In the genomic region with DNA sequence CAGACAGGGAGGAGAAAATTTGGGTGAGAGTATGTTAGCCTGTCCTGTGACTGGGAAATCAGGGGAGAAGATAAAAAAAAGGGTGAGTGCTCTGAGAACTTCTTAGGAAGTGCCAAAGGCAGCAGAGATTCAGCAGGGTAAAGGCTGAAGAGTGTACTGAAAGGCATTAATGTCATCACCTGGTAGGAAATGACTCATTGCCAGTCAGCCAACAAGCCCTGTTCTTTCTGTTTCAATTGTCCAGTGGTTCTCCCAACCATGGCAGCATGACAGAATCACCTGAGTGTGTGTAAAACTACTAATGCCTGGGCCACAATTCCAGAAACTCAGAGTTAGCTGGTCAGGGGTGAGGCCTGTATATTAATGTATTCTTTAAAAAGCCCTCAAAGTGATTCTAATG, we compare ENCODE assay signal across 8 cellular contexts.
DNase-seq lines count a peak whose midpoint lies in the region; ATAC-seq and TF ChIP-seq lines count a peak whose summit lies in the region.

No MANE protein-coding gene starts in this region.

- H3K4me3 Mint-ChIP-seq in activated CD4-positive, alpha-beta T cell treated with anti-CD3 and anti-CD28 coated beads, Interleukin-2, amount 10 ng/mL, durations not matched to agents 7 days and 5 days: no peak overlapping the region

- no peaks in the 10 kb centered on the region for H3F3A ChIP-seq in SK-N-SH (replicated peaks; ENCODE audit: insufficient read depth)

- no peak for TF ChIP-seq RAD21 in SK-N-SH (IDR thresholded peaks at IDR 0.05; ENCODE audit: low read length)

- POLR2A ChIA-PET in SK-N-SH (lab: Yijun Ruan, JAX): no interaction called here
- POLR2A ChIA-PET in activated CD4-positive, alpha-beta T cell treated with anti-CD3 and anti-CD28 coated beads, Interleukin-2, amount 10 ng/mL, durations not matched to agents 7 days and 5 days (lab: Charles Lee): no interaction called here

- no peak overlapping the region for H2AFZ ChIP-seq in SK-N-SH (ENCODE audit: low read depth)
- H2AFZ ChIP-seq in osteoblast (ENCODE audit: low read length): no peak overlapping the region

- H3K79me2 ChIP-seq in SK-N-SH (ENCODE audit: insufficient read depth) (no peaks in the 10 kb centered on the region), osteoblast (ENCODE audit: insufficient read depth, low read length) (no peaks in the 10 kb centered on the region)

- H3K27me3 Mint-ChIP-seq in activated CD4-positive, alpha-beta T cell treated with anti-CD3 and anti-CD28 coated beads, Interleukin-2, amount 10 ng/mL, durations not matched to agents 7 days and 5 days: no peaks in the 10 kb centered on the region

- H3K4me3 ChIP-seq in SK-N-SH (ENCODE audit: low read depth in 2 of 2, low read length in 1 of 2) (no peak overlapping the region), osteoblast (ENCODE audit: insufficient read depth, low read length) (no peak overlapping the region), right cardiac atrium (ENCODE audit: low read length) (no peak overlapping the region)

- CTCF ChIA-PET in SK-N-SH (lab: Yijun Ruan, JAX): no interaction called here
- CTCF ChIA-PET in activated CD4-positive, alpha-beta T cell treated with anti-CD3 and anti-CD28 coated beads, Interleukin-2, amount 10 ng/mL, durations not matched to agents 7 days and 5 days (lab: Charles Lee): interaction anchor here (1.7 kb wide), 1 partner anchor 18 kb away, joined by 6 read pairs; no protein-coding TSS in a partner anchor

- no peak for TF ChIP-seq EP300 in SK-N-SH (IDR thresholded peaks at IDR 0.05; ENCODE audit: borderline replicate concordance in 1 of 2, low read depth in 1 of 2, low read length in 1 of 2)

- TF ChIP-seq CTCF in SK-N-SH (IDR thresholded peaks at IDR 0.05): no peak
- TF ChIP-seq CTCF in osteoblast (IDR thresholded peaks at IDR 0.05; ENCODE audit: extremely low read depth, low read depth, low read length): no peak

- H3K9me3 Mint-ChIP-seq in activated CD4-positive, alpha-beta T cell treated with anti-CD3 and anti-CD28 coated beads, Interleukin-2, amount 10 ng/mL, durations not matched to agents 7 days and 5 days: peaks cover 7% of the 10 kb centered on the region

- H3K4me2 ChIP-seq in SK-N-SH (no peak overlapping the region), osteoblast (ENCODE audit: insufficient read depth, low read length) (no peak overlapping the region)

- H3K9ac ChIP-seq in SK-N-SH: no peak overlapping the region

- H3K4me1 ChIP-seq in SK-N-SH (ENCODE audit: control insufficient read depth in 1 of 2, insufficient read depth in 2 of 2, low read depth in 1 of 2, low read length in 1 of 2): no peaks in the 10 kb centered on the region; a peak in 1 of 4 replicates
- no peaks in the 10 kb centered on the region for H3K4me1 ChIP-seq in osteoblast (ENCODE audit: insufficient read depth, low read length)
- no peaks in the 10 kb centered on the region for H3K4me1 ChIP-seq in right cardiac atrium (ENCODE audit: control insufficient read depth, insufficient read depth, low read length)

- H3K36me3 Mint-ChIP-seq in activated CD4-positive, alpha-beta T cell treated with anti-CD3 and anti-CD28 coated beads, Interleukin-2, amount 10 ng/mL, durations not matched to agents 7 days and 5 days (ENCODE audit: low read depth): peaks cover 30% of the 10 kb centered on the region

- no peak overlapping the region for H3K27ac Mint-ChIP-seq in activated CD4-positive, alpha-beta T cell treated with anti-CD3 and anti-CD28 coated beads, Interleukin-2, amount 10 ng/mL, durations not matched to agents 7 days and 5 days

- DNase-seq in NCI-H510A treated with DMSO at 0.1 percent for 48 hours (lab: John Stamatoyannopoulos, UW) (peak; percentile 42), NCI-H510A (lab: John Stamatoyannopoulos, UW) (no peak), SK-N-SH (no peak), pulmonary artery endothelial cell (ENCODE audit: low read depth, low spot score) (peak; percentile 35), osteoblast (ENCODE audit: insufficient read length, low spot score, missing footprints) (no peak), right cardiac atrium (no peak)
- DNase-seq in activated CD4-positive, alpha-beta T cell treated with anti-CD3 and anti-CD28 coated beads, Interleukin-2, amount 10 ng/mL, durations not matched to agents 7 days and 5 days: no peak

- H3K4me1 Mint-ChIP-seq in activated CD4-positive, alpha-beta T cell treated with anti-CD3 and anti-CD28 coated beads, Interleukin-2, amount 10 ng/mL, durations not matched to agents 7 days and 5 days: peaks cover 13% of the 10 kb centered on the region

- H3K27me3 ChIP-seq in SK-N-SH (ENCODE audit: insufficient read depth) (no peaks in the 10 kb centered on the region), osteoblast (ENCODE audit: insufficient read depth, low read length) (no peaks in the 10 kb centered on the region), right cardiac atrium (ENCODE audit: control insufficient read depth, insufficient read depth) (no peaks in the 10 kb centered on the region)

- H4K20me1 ChIP-seq in SK-N-SH (ENCODE audit: insufficient read depth) (no peaks in the 10 kb centered on the region), osteoblast (ENCODE audit: insufficient read depth, low read length) (no peaks in the 10 kb centered on the region)

- H3K36me3 ChIP-seq in SK-N-SH (replicated peaks in 1 of 2; ENCODE audit: control insufficient read depth in 1 of 2, insufficient read depth in 2 of 2, low read length in 1 of 2): peaks cover 11 to 33% of the 10 kb centered on the region in 2 experiments
- H3K36me3 ChIP-seq in osteoblast (ENCODE audit: insufficient read depth, low read length): peaks cover 8% of the 10 kb centered on the region

- intact Hi-C loops in right cardiac atrium (cut with DNase I): no loop called here

- H3K9me3 ChIP-seq in SK-N-SH: no peaks in the 10 kb centered on the region
- H3K9me3 ChIP-seq in osteoblast (ENCODE audit: low read depth, low read length): no peaks in the 10 kb centered on the region
- H3K9me3 ChIP-seq in right cardiac atrium (ENCODE audit: control insufficient read depth, low read length): no peaks in the 10 kb centered on the region

- H3K27ac ChIP-seq in SK-N-SH (ENCODE audit: low read depth in 2 of 2, low read length in 1 of 2) (no peak overlapping the region), osteoblast (ENCODE audit: low read depth, low read length) (no peak overlapping the region), right cardiac atrium (ENCODE audit: low read length) (no peak overlapping the region)

- ATAC-seq in HG02870 (IDR thresholded peaks at IDR 0.05; ENCODE audit: unreplicated experiment): peak; percentile 70
- no peak for ATAC-seq in right cardiac atrium

- H3K9me2 ChIP-seq in SK-N-SH: no peaks in the 10 kb centered on the region

TF ChIP-seq in SK-N-SH, 30 proteins besides CTCF, POLR2A, EP300 and RAD21 (continues in another document):
- TF ChIP-seq TAF1 (IDR thresholded peaks at IDR 0.05; ENCODE audit: borderline replicate concordance, low read depth, low read length) (no peak), RCOR1 (IDR thresholded peaks at IDR 0.05; ENCODE audit: low read length) (no peak), POLR2AphosphoS5 (IDR thresholded peaks at IDR 0.05; ENCODE audit: low read depth, low read length) (no peak), TEAD4 (IDR thresholded peaks at IDR 0.05; ENCODE audit: borderline replicate concordance, insufficient read depth) (no peak), ELF1 (IDR thresholded peaks at IDR 0.05) (no peak), TCF12 (IDR thresholded peaks at IDR 0.05) (peak; percentile 29; the same call in 1 of the 2 replicates), FOXM1 (IDR thresholded peaks at IDR 0.05; ENCODE audit: low read depth) (no peak), USF1 (IDR thresholded peaks at IDR 0.05; ENCODE audit: borderline replicate concordance, low read depth) (no peak), JUND (IDR thresholded peaks at IDR 0.05) (peak; percentile 42; the same call in 1 of the 2 replicates), USF2 (IDR thresholded peaks at IDR 0.05; ENCODE audit: borderline replicate concordance, low read depth, low read length) (no peak)
- TF ChIP-seq, protein P1, sequence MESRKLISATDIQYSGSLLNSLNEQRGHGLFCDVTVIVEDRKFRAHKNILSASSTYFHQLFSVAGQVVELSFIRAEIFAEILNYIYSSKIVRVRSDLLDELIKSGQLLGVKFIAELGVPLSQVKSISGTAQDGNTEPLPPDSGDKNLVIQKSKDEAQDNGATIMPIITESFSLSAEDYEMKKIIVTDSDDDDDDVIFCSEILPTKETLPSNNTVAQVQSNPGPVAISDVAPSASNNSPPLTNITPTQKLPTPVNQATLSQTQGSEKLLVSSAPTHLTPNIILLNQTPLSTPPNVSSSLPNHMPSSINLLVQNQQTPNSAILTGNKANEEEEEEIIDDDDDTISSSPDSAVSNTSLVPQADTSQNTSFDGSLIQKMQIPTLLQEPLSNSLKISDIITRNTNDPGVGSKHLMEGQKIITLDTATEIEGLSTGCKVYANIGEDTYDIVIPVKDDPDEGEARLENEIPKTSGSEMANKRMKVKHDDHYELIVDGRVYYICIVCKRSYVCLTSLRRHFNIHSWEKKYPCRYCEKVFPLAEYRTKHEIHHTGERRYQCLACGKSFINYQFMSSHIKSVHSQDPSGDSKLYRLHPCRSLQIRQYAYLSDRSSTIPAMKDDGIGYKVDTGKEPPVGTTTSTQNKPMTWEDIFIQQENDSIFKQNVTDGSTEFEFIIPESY (IDR thresholded peaks at IDR 0.05; ENCODE audit: borderline replicate concordance, low read depth): no peak

Comparison
In these comparisons a context has a peak if more than half of its experiments do, and no peak if none do; other contexts are left out.
1. DNase-seq: peak in NCI-H510A treated with DMSO at 0.1 percent for 48 hours (single experiment) and pulmonary artery endothelial cell (single experiment); none in NCI-H510A (single experiment), SK-N-SH (single experiment), osteoblast (single experiment), activated CD4-positive, alpha-beta T cell treated with anti-CD3 and anti-CD28 coated beads, Interleukin-2, amount 10 ng/mL, durations not matched to agents 7 days and 5 days (single experiment) and right cardiac atrium (0 of 3).